In genomic region chr16:29382961-29383360, GRCh38 we compare ENCODE assay signal across 8 cellular contexts. TPM values are rescaled to one million over a fixed set of nuclear protein-coding genes. Genes with fewer than 3 reads are reported as not detected.
DNase-seq lines count a peak whose midpoint lies in the region; ATAC-seq, FAIRE-seq and TF ChIP-seq lines count a peak whose summit lies in the region.
"Not testable (repeated sequence)": the region's sequence is repeated elsewhere in the genome, so short reads cannot be mapped to it uniquely, and the experiment has no call there.

No MANE protein-coding gene starts in this region.

- H4K20me1 ChIP-seq in OCI-LY1 (ENCODE audit: insufficient read depth, low read length); GM12878 (ENCODE audit: control insufficient read depth, insufficient read depth): not testable (repeated sequence)

- not testable (repeated sequence) for FAIRE-seq in GM12878 (lab: Jason Lieb, UNC)

- not testable (repeated sequence) for TF ChIP-seq RAD21 in GM12878 (IDR thresholded peaks at IDR 0.05; ENCODE audit: insufficient read depth, low read depth, low read length)

- not testable (repeated sequence) for H3K27me3 Mint-ChIP-seq in activated CD8-positive, alpha-beta T cell treated with anti-CD3 and anti-CD28 coated beads for 36 hours; activated T-helper 17 cell treated with anti-CD3 and anti-CD28 coated beads, Interleukin-2, amount 50 U/mL, for 72 hours; natural killer cell (ENCODE audit: low read depth in 2 of 2); stimulated activated memory B cell treated with anti-CD40 and anti-IgM and Interleukin-4, amounts not matched to agents 10 μg/mL and 1 μg/mL and 100 μg/mL, for 72 hours

- not testable (repeated sequence) for TF ChIP-seq CTCF in OCI-LY1 (IDR thresholded peaks at IDR 0.05; ENCODE audit: low read length); activated CD8-positive, alpha-beta T cell treated with anti-CD3 and anti-CD28 coated beads for 36 hours (IDR thresholded peaks at IDR 0.05); GM12878 (IDR thresholded peaks at IDR 0.05 in 2 of 3, conservative IDR thresholded peaks at IDR 0.05 in 1 of 3; ENCODE audit: control insufficient read depth in 2 of 3, extremely low read depth in 1 of 3, insufficient read depth in 1 of 3, low read depth in 3 of 3, low read length in 3 of 3); natural killer cell (IDR thresholded peaks at IDR 0.05)

- not testable (repeated sequence) for H3K9me3 ChIP-seq in OCI-LY1 (ENCODE audit: low read length); GM12878 (replicated peaks; ENCODE audit: control insufficient read depth, insufficient read depth, low read length)

- CTCF ChIA-PET in activated CD8-positive, alpha-beta T cell treated with anti-CD3 and anti-CD28 coated beads for 36 hours (lab: Charles Lee); GM12878 (lab: Yijun Ruan, JAX): not testable (repeated sequence)

- H3K9me2 ChIP-seq in OCI-LY1 (ENCODE audit: low read depth, low read length): not testable (repeated sequence)

- not testable (repeated sequence) for H2AFZ ChIP-seq in OCI-LY1 (ENCODE audit: low read length); GM12878 (ENCODE audit: control insufficient read depth, low read depth, low read length)

- peak overlapping the region; percentile 67 for H3K27ac ChIP-seq in OCI-LY1 (ENCODE audit: low read depth, low read length, poor library complexity, severe bottlenecking)
- not testable (repeated sequence) for H3K27ac ChIP-seq in GM12878 (ENCODE audit: control insufficient read depth, insufficient read depth)

- peak overlapping the region; percentile 41 for H3K4me3 ChIP-seq in OCI-LY1 (ENCODE audit: low read depth, low read length, poor library complexity, severe bottlenecking)
- H3K4me3 ChIP-seq in GM12878: not testable (repeated sequence)

- H3K27ac Mint-ChIP-seq in activated CD8-positive, alpha-beta T cell treated with anti-CD3 and anti-CD28 coated beads for 36 hours: peak overlapping the region; percentile 20
- not testable (repeated sequence) for H3K27ac Mint-ChIP-seq in activated T-helper 17 cell treated with anti-CD3 and anti-CD28 coated beads, Interleukin-2, amount 50 U/mL, for 72 hours
- H3K27ac Mint-ChIP-seq in natural killer cell: peak overlapping the region; percentile 69 to 81
- H3K27ac Mint-ChIP-seq in stimulated activated memory B cell treated with anti-CD40 and anti-IgM and Interleukin-4, amounts not matched to agents 10 μg/mL and 1 μg/mL and 100 μg/mL, for 72 hours: peak overlapping the region; percentile 2

- in situ Hi-C loops in GM12878 (cut with MboI): not testable (repeated sequence)

- BruUV-seq in GM12878 (replicated peaks; lab: Mats Ljungman, UMichigan): TSS peak; percentile 61

- H3K27me3 ChIP-seq in OCI-LY1 (ENCODE audit: insufficient read depth, low read length); GM12878 (replicated peaks in 1 of 2; ENCODE audit: control insufficient read depth in 2 of 2, insufficient read depth in 2 of 2, low read length in 1 of 2): not testable (repeated sequence)

- not testable (repeated sequence) for H3K79me2 ChIP-seq in OCI-LY1 (ENCODE audit: insufficient read depth, low read length); GM12878 (ENCODE audit: control insufficient read depth, insufficient read depth, low read length)

- H3K36me3 ChIP-seq in OCI-LY1 (ENCODE audit: insufficient read depth, low read length); GM12878 (ENCODE audit: control insufficient read depth in 2 of 2, insufficient read depth in 2 of 2, low read length in 1 of 2): not testable (repeated sequence)

- peak overlapping the region; percentile 28; the same call in 1 of the 2 replicates for H3K4me2 ChIP-seq in OCI-LY1 (ENCODE audit: low read length)
- H3K4me2 ChIP-seq in GM12878 (ENCODE audit: control insufficient read depth, insufficient read depth): not testable (repeated sequence)

- not testable (repeated sequence) for H3K4me1 Mint-ChIP-seq in activated CD8-positive, alpha-beta T cell treated with anti-CD3 and anti-CD28 coated beads for 36 hours (ENCODE audit: low read depth); activated T-helper 17 cell treated with anti-CD3 and anti-CD28 coated beads, Interleukin-2, amount 50 U/mL, for 72 hours; natural killer cell; stimulated activated memory B cell treated with anti-CD40 and anti-IgM and Interleukin-4, amounts not matched to agents 10 μg/mL and 1 μg/mL and 100 μg/mL, for 72 hours

- peak overlapping the region; percentile 20 for H3K4me3 Mint-ChIP-seq in activated CD8-positive, alpha-beta T cell treated with anti-CD3 and anti-CD28 coated beads for 36 hours
- peak overlapping the region; percentile 46 for H3K4me3 Mint-ChIP-seq in activated T-helper 17 cell treated with anti-CD3 and anti-CD28 coated beads, Interleukin-2, amount 50 U/mL, for 72 hours
- peak overlapping the region; percentile 57 for H3K4me3 Mint-ChIP-seq in natural killer cell
- peak overlapping the region; percentile 67 for H3K4me3 Mint-ChIP-seq in stimulated activated memory B cell treated with anti-CD40 and anti-IgM and Interleukin-4, amounts not matched to agents 10 μg/mL and 1 μg/mL and 100 μg/mL, for 72 hours

- not testable (repeated sequence) for H3F3A ChIP-seq in OCI-LY1 (ENCODE audit: insufficient read depth, low read length)

- RAD21 ChIA-PET in GM12878 (lab: Charles Lee; ENCODE audit: unreplicated experiment): not testable (repeated sequence)

- 73% methylated on average over 15 of the region's 17 CpGs for WGBS in GM12878 (ENCODE audit: insufficient coverage, insufficient replicate concordance, low lambda C conversion rate, missing lambda C conversion rate)

- DNase-seq in CD1c-positive myeloid dendritic cell (ENCODE audit: extremely low spot score) (peak; percentile 1), T-helper 22 cell (ENCODE audit: low read depth) (peak; percentile 32)
- peak; percentile 38 for DNase-seq in activated CD8-positive, alpha-beta T cell treated with anti-CD3 and anti-CD28 coated beads for 36 hours
- not testable (repeated sequence) for DNase-seq in GM12878 (ENCODE audit: low read depth, low spot score); natural killer cell

- not testable (repeated sequence) for H3K4me1 ChIP-seq in OCI-LY1 (ENCODE audit: insufficient read depth, low read length, severe bottlenecking); GM12878 (ENCODE audit: control insufficient read depth, insufficient read depth, low read length)

- not testable (repeated sequence) for ATAC-seq in activated CD8-positive, alpha-beta T cell treated with anti-CD3 and anti-CD28 coated beads for 36 hours; activated T-helper 17 cell treated with anti-CD3 and anti-CD28 coated beads, Interleukin-2, amount 50 U/mL, for 72 hours (replicated peaks); GM12878; natural killer cell; stimulated activated memory B cell treated with anti-CD40 and anti-IgM and Interleukin-4, amounts not matched to agents 10 μg/mL and 1 μg/mL and 100 μg/mL, for 72 hours

- intact Hi-C loops in activated CD8-positive, alpha-beta T cell treated with anti-CD3 and anti-CD28 coated beads for 36 hours (cut with micrococcal nuclease); GM12878 (cut with micrococcal nuclease; ENCODE audit: unreplicated experiment); natural killer cell (cut with micrococcal nuclease): not testable (repeated sequence)

- H3K36me3 Mint-ChIP-seq in activated CD8-positive, alpha-beta T cell treated with anti-CD3 and anti-CD28 coated beads for 36 hours (ENCODE audit: low read depth); activated T-helper 17 cell treated with anti-CD3 and anti-CD28 coated beads, Interleukin-2, amount 50 U/mL, for 72 hours (ENCODE audit: low read depth); natural killer cell; stimulated activated memory B cell treated with anti-CD40 and anti-IgM and Interleukin-4, amounts not matched to agents 10 μg/mL and 1 μg/mL and 100 μg/mL, for 72 hours: not testable (repeated sequence)

- not testable (repeated sequence) for H3K9ac ChIP-seq in OCI-LY1 (ENCODE audit: low read length); GM12878 (ENCODE audit: control insufficient read depth, insufficient read depth, low read length)

- not testable (repeated sequence) for TF ChIP-seq POLR2A in GM12878 (IDR thresholded peaks at IDR 0.05; ENCODE audit: low read depth, low read length)

- POLR2A ChIA-PET in activated CD8-positive, alpha-beta T cell treated with anti-CD3 and anti-CD28 coated beads for 36 hours (lab: Charles Lee): not testable (repeated sequence)
- POLR2A ChIA-PET in GM12878 (lab: Charles Lee): interaction anchor here (0.6 kb wide), 1 partner anchor 248 kb away, joined by 3 read pairs; no protein-coding TSS in a partner anchor

- H3K9me3 Mint-ChIP-seq in activated CD8-positive, alpha-beta T cell treated with anti-CD3 and anti-CD28 coated beads for 36 hours; activated T-helper 17 cell treated with anti-CD3 and anti-CD28 coated beads, Interleukin-2, amount 50 U/mL, for 72 hours; natural killer cell; stimulated activated memory B cell treated with anti-CD40 and anti-IgM and Interleukin-4, amounts not matched to agents 10 μg/mL and 1 μg/mL and 100 μg/mL, for 72 hours: not testable (repeated sequence)

- SMC1A ChIA-PET in GM12878 (lab: Charles Lee; ENCODE audit: uncharacterized antibody, unreplicated experiment): not testable (repeated sequence)

- not testable (repeated sequence) for TF ChIP-seq EP300 in GM12878 (IDR thresholded peaks at IDR 0.05; ENCODE audit: borderline replicate concordance in 1 of 2, control insufficient read depth in 1 of 2, low read depth in 2 of 2, low read length in 2 of 2)

RNA-seq across cellular contexts. Expression of gene NPIPB11, which starts 23.6 kb away (rescaled TPM):
- 1 to 10 TPM; 1.5 to 1.9 TPM for total RNA-seq in activated CD8-positive, alpha-beta T cell treated with anti-CD3 and anti-CD28 coated beads for 36 hours
- total RNA-seq in activated T-helper 17 cell treated with anti-CD3 and anti-CD28 coated beads, Interleukin-2, amount 50 U/mL, for 72 hours: 1 to 10 TPM; 2.1 to 3.9 TPM
- 32.0 and 33.4 TPM in 2 replicates for total RNA-seq in GM12878 (2013; cell fraction: nucleolus; rRNA removed)
- 0.38 and 0.40 TPM in 2 replicates for total RNA-seq in GM12878 (2014; rRNA removed)
- total RNA-seq in GM12878 (2014; rRNA removed; fragmentation: Illumina TruSeq; extraction: Trizol): 1.4 and 1.7 TPM in 2 replicates
- 2.1 and 2.7 TPM in 2 replicates for total RNA-seq in GM12878 (2021)
- polyA plus RNA-seq in GM12878 (2011; ENCODE audit: low read depth): 3.0 TPM
- 1.3 and 2.4 TPM in 2 replicates for polyA plus RNA-seq in GM12878 (2011; rRNA removed)
- polyA plus RNA-seq in GM12878 (2011; cell fraction: cytosol; rRNA removed): 2.0 and 2.3 TPM in 2 replicates
- 14.3 and 15.9 TPM in 2 replicates for polyA plus RNA-seq in GM12878 (2011; cell fraction: nucleus; rRNA removed)
- 5.0 TPM in 2 replicates for polyA plus RNA-seq in GM12878 (2012)
- polyA plus RNA-seq in GM12878 (2014; fragmentation: Illumina TruSeq; extraction: Trizol): 4.2 and 5.0 TPM in 2 replicates
- polyA plus RNA-seq in GM12878 (2014; fragmentation: Nextera tagmentation; extraction: Ambion mirVana): under 1 TPM; 0.16 to 0.53 TPM
- polyA plus RNA-seq in GM12878 (2014; rRNA removed): 4.8 and 5.5 TPM in 2 replicates
- polyA plus RNA-seq in GM12878 (2016; fragmentation: Nextera tagmentation; extraction: Ambion mirVana): 1 to 10 TPM; 2.1 to 2.3 TPM
- polyA minus RNA-seq in GM12878 (2011; rRNA and poly(A)+ RNA removed): 6.8 and 7.1 TPM in 2 replicates
- polyA minus RNA-seq in GM12878 (2011; cell fraction: cytosol; rRNA and poly(A)+ RNA removed): 0.53 and 3.2 TPM in 2 replicates
- polyA minus RNA-seq in GM12878 (2011; cell fraction: nucleus; rRNA and poly(A)+ RNA removed): 2.8 and 4.6 TPM in 2 replicates
- 10 to 100 TPM in 1 of 3 donors, 1 to 10 TPM in 2; 1.8 to 12.2 (median 4.4) TPM for total RNA-seq in natural killer cell
